ENCODE assay signal across 8 cellular contexts in genomic region chr1:169367686-169368405, GRCh38. TPM values are rescaled to one million over a fixed set of nuclear protein-coding genes. Genes with fewer than 3 reads are reported as not detected.
DNase-seq lines count a peak whose midpoint lies in the region; ATAC-seq and FAIRE-seq lines count a peak whose summit lies in the region.

TSS of gene BLZF1 (plus strand) at chr1:169368195. CDS start at chr1:169369523, 1,328 bp downstream.
A gene with protein sequence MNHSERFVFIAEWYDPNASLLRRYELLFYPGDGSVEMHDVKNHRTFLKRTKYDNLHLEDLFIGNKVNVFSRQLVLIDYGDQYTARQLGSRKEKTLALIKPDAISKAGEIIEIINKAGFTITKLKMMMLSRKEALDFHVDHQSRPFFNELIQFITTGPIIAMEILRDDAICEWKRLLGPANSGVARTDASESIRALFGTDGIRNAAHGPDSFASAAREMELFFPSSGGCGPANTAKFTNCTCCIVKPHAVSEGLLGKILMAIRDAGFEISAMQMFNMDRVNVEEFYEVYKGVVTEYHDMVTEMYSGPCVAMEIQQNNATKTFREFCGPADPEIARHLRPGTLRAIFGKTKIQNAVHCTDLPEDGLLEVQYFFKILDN (minus strand): TSS chr1:169367797. CDS start chr1:169367710, 87 bp downstream.

- FAIRE-seq in HTR-8/SVneo (lab: Jason Lieb, UNC) (peak; percentile 98), endometrium (lab: Jason Lieb, UNC) (peak; percentile 96)

- DNase-seq in COLO829 (ENCODE audit: low spot score) (peak; percentile 98), HTR-8/SVneo (ENCODE audit: insufficient read length, low spot score) (peak; percentile 83), NOMO-1 treated with dmso at 0.1 percent for 144 hours (lab: John Stamatoyannopoulos, UW; ENCODE audit: unreplicated experiment) (peak; percentile 94), mesenteric fat pad (ENCODE audit: low spot score) (peak; percentile 96)
- DNase-seq in activated CD8-positive, alpha-beta memory T cell treated with anti-CD3 and anti-CD28 coated beads for 48 hours (ENCODE audit: low read depth in 2 of 3, low spot score in 2 of 3): peak; percentile 90 to 94 (median 93)
- DNase-seq in stimulated activated CD8-positive, alpha-beta memory T cell treated with anti-CD3 and anti-CD28 coated beads, Interleukin-15, amount 100 ng/mL, for 24 hours (ENCODE audit: low read depth): peak; percentile 96

- ATAC-seq in GM21381 (IDR thresholded peaks at IDR 0.05; ENCODE audit: unreplicated experiment): peak; percentile 96

RNA-seq across cellular contexts. Expression of gene BLZF1, which starts in this region (rescaled TPM):
- 21.4 TPM for total RNA-seq in mesenteric fat pad

RNA-seq across cellular contexts. Expression of the second gene that starts in this region (rescaled TPM):
- 10.8 TPM for total RNA-seq in mesenteric fat pad

Comparison
In these comparisons a context has a peak if more than half of its experiments do, and no peak if none do; other contexts are left out.
1. Peak in every context shown above with its lines: DNase-seq and ATAC-seq.